Comparison of ENCODE assay signal across 10 cellular contexts in the genomic region with DNA sequence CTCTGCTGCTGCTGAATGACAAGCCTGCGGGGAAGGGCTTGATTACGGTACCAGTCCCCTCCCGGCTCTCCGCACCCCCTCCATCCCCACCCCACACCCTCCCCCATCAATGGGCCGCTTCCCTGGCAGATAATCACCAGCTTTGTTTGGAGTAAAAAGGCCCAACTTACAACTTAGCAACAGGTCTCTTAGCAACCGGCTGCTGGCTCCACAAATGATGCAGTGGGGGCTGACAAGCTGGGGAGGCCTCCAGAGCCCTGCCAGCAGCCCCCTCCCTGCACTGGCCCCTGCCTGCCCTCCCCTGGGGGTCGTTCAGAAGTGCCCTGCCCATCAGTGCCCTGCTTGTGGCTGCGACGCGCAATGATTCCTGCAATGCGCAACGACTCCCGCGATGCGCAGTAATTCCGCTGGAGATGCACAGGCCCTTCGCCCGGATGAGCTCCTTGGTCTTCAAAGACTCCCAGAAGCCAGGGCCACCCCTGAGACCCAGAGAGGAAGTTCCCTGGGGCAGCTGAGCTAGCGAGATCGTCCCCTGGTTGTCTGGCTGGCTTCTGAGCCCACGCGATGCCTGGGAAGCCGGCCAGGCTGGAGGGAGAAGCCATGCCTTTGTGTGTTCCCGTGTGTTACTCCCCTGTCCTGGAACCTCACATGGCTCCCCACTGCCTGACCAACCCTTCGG. TPM values are rescaled to one million over a fixed set of nuclear protein-coding genes. Genes with fewer than 3 reads are reported as not detected.
DNase-seq lines count a peak whose midpoint lies in the region; ATAC-seq lines count a peak whose summit lies in the region.
"Had no signal": no experiment of that assay in that cellular context is flagged by ENCODE, and none has a peak within 500 bp of the region (broad histone marks: within the 10 kb centered on the region; RNA-seq: fewer than 3 reads in every experiment).

No MANE protein-coding gene starts in this region.

- ATAC-seq in HG02973 (IDR thresholded peaks at IDR 0.05; ENCODE audit: unreplicated experiment) (no peak), GM18511 (IDR thresholded peaks at IDR 0.05; ENCODE audit: unreplicated experiment) (no peak)

- no peaks in the 10 kb centered on the region for H3K9me3 ChIP-seq in ectodermal cell (ENCODE audit: control insufficient read depth, low read length)
- no peaks in the 10 kb centered on the region for H3K9me3 ChIP-seq in mesodermal cell (ENCODE audit: control insufficient read depth, low read length)
- H3K9me3 ChIP-seq: MG63 had no signal

- DNase-seq in NCI-H748 (lab: John Stamatoyannopoulos, UW; ENCODE audit: unreplicated experiment) (peak; percentile 68), NCI-H748 treated with DMSO at 0.1 percent for 48 hours (lab: John Stamatoyannopoulos, UW) (no peak), ureter (ENCODE audit: low spot score) (peak; percentile 73), SHP77 (lab: John Stamatoyannopoulos, UW) (no peak)
- DNase-seq: activated gamma-delta T cell had no signal

- whole genome bisulfite sequencing in ectodermal cell, 2 experiments: 47 to 53% methylated on average over 25 of the region's 25 CpGs
- 69 to 77% methylated on average over 20 to 24 of the region's 25 CpGs for WGBS in mesodermal cell (ENCODE audit: insufficient coverage in 2 of 2), 2 experiments

- H3K27ac ChIP-seq in ectodermal cell (ENCODE audit: insufficient read depth, low read depth, low read length, poor library complexity, severe bottlenecking) (peak overlapping the region; percentile 45), mesodermal cell (ENCODE audit: low read depth, low read length, severe bottlenecking) (peak overlapping the region; percentile 72)

- H3K36me3 ChIP-seq in ectodermal cell (ENCODE audit: control insufficient read depth, insufficient read depth, low read length) (no peaks in the 10 kb centered on the region), mesodermal cell (ENCODE audit: control insufficient read depth, insufficient read depth, low read length) (peaks cover 54% of the 10 kb centered on the region)

- H3K4me1 ChIP-seq in ectodermal cell (ENCODE audit: control insufficient read depth, insufficient read depth, low read length) (peaks cover 14% of the 10 kb centered on the region), mesodermal cell (ENCODE audit: control insufficient read depth, insufficient read depth, low read length, poor library complexity, severe bottlenecking) (peaks cover 35% of the 10 kb centered on the region)

- H3K4me3 ChIP-seq in ectodermal cell (ENCODE audit: insufficient read depth, low read depth, low read length) (no peak overlapping the region), mesodermal cell (ENCODE audit: extremely low read depth, insufficient read depth, low read length, poor library complexity, severe bottlenecking) (no peak overlapping the region)
- H3K4me3 ChIP-seq: MG63 had no signal

- no peaks in the 10 kb centered on the region for H3K27me3 ChIP-seq in ectodermal cell (ENCODE audit: control insufficient read depth, insufficient read depth, low read length, poor library complexity, severe bottlenecking)
- H3K27me3 ChIP-seq: MG63 had no signal

RNA-seq across cellular contexts. Expression of a gene that starts 23.3 kb away (rescaled TPM):
- 22.6 TPM for polyA plus RNA-seq in ectodermal cell (2013, experiment 1 of 4)
- polyA plus RNA-seq in ectodermal cell (2013, experiment 2 of 4): 25.7 TPM
- polyA plus RNA-seq in ectodermal cell (2013, experiment 3 of 4): 23.0 TPM
- polyA plus RNA-seq in ectodermal cell (2013, experiment 4 of 4): 22.7 TPM
- 78.9 TPM for polyA plus RNA-seq in mesodermal cell (2013, experiment 1 of 2)
- polyA plus RNA-seq in mesodermal cell (2013, experiment 2 of 2): 68.7 TPM
- 19.8 TPM for total RNA-seq in ureter

Comparison
In these comparisons a context has a peak if more than half of its experiments do, and no peak if none do; other contexts are left out.
1. DNase-seq: peak in NCI-H748 (single experiment) and ureter (single experiment); none in NCI-H748 treated with DMSO at 0.1 percent for 48 hours (single experiment) and SHP77 (0 of 2).